In the genomic region with DNA sequence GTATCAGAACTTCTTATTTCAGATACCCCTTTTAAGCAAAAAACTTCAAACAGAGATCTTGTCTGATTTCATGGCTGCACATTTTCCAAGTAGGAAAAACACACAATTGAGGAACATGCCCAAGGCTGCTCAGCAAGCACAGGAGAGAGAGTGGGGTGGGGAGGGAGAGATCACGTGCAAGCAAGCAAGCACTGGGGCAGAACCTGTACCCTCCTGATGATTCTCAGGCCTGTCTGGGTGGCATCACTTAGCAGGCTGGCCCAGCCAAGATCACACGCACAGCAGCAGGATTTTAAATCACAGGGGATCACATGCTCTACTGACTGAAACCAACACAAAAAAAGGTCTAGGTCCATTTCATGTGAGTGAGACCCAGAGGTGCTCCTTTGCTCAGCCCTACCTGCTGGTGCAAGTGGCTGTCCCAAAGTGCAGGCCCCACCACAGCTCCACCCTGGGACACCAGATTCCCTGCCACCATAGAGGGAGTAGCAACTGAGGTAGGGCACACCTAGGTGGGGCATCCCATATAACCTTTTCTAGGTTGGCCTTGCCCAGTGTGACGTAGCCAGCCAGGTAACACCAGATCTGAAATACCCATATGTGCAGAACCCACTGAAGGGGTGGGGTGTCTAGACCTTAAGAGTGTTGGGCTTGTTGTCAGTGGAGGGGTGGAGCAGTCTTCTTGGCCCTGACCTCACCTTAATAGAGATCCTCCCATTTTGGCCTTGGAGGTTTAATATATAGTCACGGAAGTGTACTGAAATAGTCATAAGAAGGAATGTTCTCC, we compare ENCODE assay signal across 1 cellular context.
TF ChIP-seq lines count a peak whose summit lies in the region.

No MANE protein-coding gene starts in this region.

TF ChIP-seq in HepG2, 621 proteins besides CTCF, POLR2A, EP300 and RAD21:
- TF ChIP-seq, protein P1, sequence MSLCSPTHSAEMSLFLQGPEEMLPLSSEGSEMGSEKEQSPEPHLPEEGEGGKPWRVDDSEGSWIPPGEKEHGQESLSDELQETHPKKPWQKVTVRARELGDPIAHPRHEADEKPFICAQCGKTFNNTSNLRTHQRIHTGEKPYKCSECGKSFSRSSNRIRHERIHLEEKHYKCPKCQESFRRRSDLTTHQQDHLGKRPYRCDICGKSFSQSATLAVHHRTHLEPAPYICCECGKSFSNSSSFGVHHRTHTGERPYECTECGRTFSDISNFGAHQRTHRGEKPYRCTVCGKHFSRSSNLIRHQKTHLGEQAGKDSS (CRISPR knock-in tag; IDR thresholded peaks at IDR 0.05; ENCODE audit: borderline replicate concordance, low read depth), result no peak
- TF ChIP-seq CREB1 (IDR thresholded peaks at IDR 0.05), result 0 out of 2 replicates have a peak, but pooled peaks have one; percentile 8
- TF ChIP-seq CREB1 (CRISPR knock-in tag; IDR thresholded peaks at IDR 0.05), result no peak
